ENCODE assay signal across 16 cellular contexts in the genomic region with DNA sequence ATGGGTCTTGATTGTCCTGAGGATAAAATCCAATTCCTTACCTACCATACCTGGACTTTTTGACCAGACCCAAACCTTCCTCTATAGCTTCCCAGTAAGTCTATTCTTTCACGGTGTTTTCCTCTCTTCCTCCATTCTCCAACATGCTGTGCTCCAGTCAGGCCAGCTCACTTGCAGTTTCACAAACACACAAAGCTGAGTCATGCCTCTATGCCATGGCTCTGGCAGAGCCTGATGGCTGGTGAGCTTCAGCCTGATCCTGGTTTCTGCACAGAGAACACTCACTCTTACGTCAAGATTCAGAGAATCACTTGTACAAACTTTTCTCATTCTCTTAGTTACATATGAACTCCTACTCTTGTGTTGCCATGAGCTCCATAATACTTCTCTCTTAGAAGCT. TPM values are rescaled to one million over a fixed set of nuclear protein-coding genes. Genes with fewer than 3 reads are reported as not detected.
DNase-seq lines count a peak whose midpoint lies in the region; ATAC-seq, FAIRE-seq and TF ChIP-seq lines count a peak whose summit lies in the region.
"Had no signal": no experiment of that assay in that cellular context is flagged by ENCODE, and none has a peak within 500 bp of the region (broad histone marks: within the 10 kb centered on the region; RNA-seq: fewer than 3 reads in every experiment).

No MANE protein-coding gene starts in this region.

- intact Hi-C loops in esophagus muscularis mucosa (cut with DNase I) (no loop called here), left ventricle myocardium superior (cut with micrococcal nuclease) (no loop called here)

- TF ChIP-seq POLR2A in esophagus muscularis mucosa (IDR thresholded peaks at IDR 0.05; ENCODE audit: low read depth) = no peak

- H3K9me3 ChIP-seq in esophagus muscularis mucosa = no peaks in the 10 kb centered on the region
- H3K9me3 ChIP-seq: HAP-1, heart right ventricle, left lung had no signal

- peaks cover 0 to 50% (median 2%) of the 10 kb centered on the region in 4 donors for H3K27me3 ChIP-seq in esophagus muscularis mucosa

- DNase-seq in GF-D8 (lab: John Stamatoyannopoulos, UW) (peak; percentile 58), NCI-H460 (ENCODE audit: extremely low read depth, low read depth) (peak; percentile 33), esophagus muscularis mucosa (ENCODE audit: extremely low spot score) (peak; percentile 37), skeletal muscle cell (ENCODE audit: low read depth) (peak; percentile 8), left ventricle myocardium superior (no peak), amniotic stem cell (lab: John Stamatoyannopoulos, UW) (no peak), RCC 7860 (ENCODE audit: low spot score) (no peak)
- DNase-seq: activated CD4-positive, alpha-beta memory T cell treated with anti-CD3 and anti-CD28 coated beads, Interleukin-2, amount 10 ng/mL, durations not matched to agents 7 days and 5 days; central memory CD4-positive, alpha-beta T cell; heart right ventricle; left lung; NCI-H69; nephron progenitor cell; Right ventricle myocardium superior; T-helper 9 cell had no signal

- no peak overlapping the region for H3K4me3 ChIP-seq in esophagus muscularis mucosa
- no peak overlapping the region for H3K4me3 ChIP-seq in skeletal muscle cell (ENCODE audit: low read depth, low read length)
- H3K4me3 ChIP-seq: HAP-1, heart right ventricle, left lung had no signal

- no peak overlapping the region for H3K27ac ChIP-seq in esophagus muscularis mucosa (replicated peaks in 1 of 4)
- H3K27ac ChIP-seq: heart right ventricle, left lung had no signal

- H3K36me3 ChIP-seq in esophagus muscularis mucosa = no peaks in the 10 kb centered on the region
- H3K36me3 ChIP-seq: HAP-1, heart right ventricle, left lung had no signal

- no peaks in the 10 kb centered on the region for H3K4me1 ChIP-seq in esophagus muscularis mucosa
- H3K4me1 ChIP-seq: HAP-1, heart right ventricle, left lung had no signal

- ATAC-seq in left ventricle myocardium superior = no peak
- ATAC-seq: heart right ventricle, left lung had no signal

- TF ChIP-seq EP300 in esophagus muscularis mucosa (IDR thresholded peaks at IDR 0.05) = no peak

- no peak for TF ChIP-seq CTCF in esophagus muscularis mucosa (IDR thresholded peaks at IDR 0.05)

- no peak for FAIRE-seq in RCC 7860 (lab: Jason Lieb, UNC)

- WGBS in esophagus muscularis mucosa = 92% methylated on average over 2 of the region's 2 CpGs

RNA-seq across cellular contexts. Expression of a gene that starts 27.7 kb away (rescaled TPM):
- total RNA-seq in NCI-H460 (2014; rRNA removed; shearing (Covaris generic)) = not detected in 2 replicates
- not detected in 2 replicates for polyA plus RNA-seq in NCI-H460 (2014; cell fraction: nucleus; rRNA removed)
- total RNA-seq in esophagus muscularis mucosa (under 1 TPM in 1 of 4 donors, not detected in 3; 0.17 TPM), left ventricle myocardium superior (not detected)
- total RNA-seq: Right ventricle myocardium superior had no signal

RNA-seq across cellular contexts. Expression of a gene that starts 58.6 kb away (rescaled TPM):
- total RNA-seq in NCI-H460 (2014; rRNA removed; shearing (Covaris generic)) = 16.5 and 18.9 TPM in 2 replicates
- polyA plus RNA-seq in NCI-H460 (2014; cell fraction: nucleus; rRNA removed) = 4.2 and 6.8 TPM in 2 replicates
- total RNA-seq in esophagus muscularis mucosa = 10 to 100 TPM; 12.1 to 19.1 (median 15.6) TPM
- total RNA-seq in left ventricle myocardium superior = 9.0 TPM

Comparison
In these comparisons a context has a peak if more than half of its experiments do, and no peak if none do; other contexts are left out.
1. DNase-seq: peak in GF-D8 (single experiment), NCI-H460 (single experiment), esophagus muscularis mucosa (single experiment) and skeletal muscle cell (single experiment); none in left ventricle myocardium superior (single experiment), amniotic stem cell (single experiment) and RCC 7860 (single experiment).